ENCODE assay signal across 30 cellular contexts in the genomic region with DNA sequence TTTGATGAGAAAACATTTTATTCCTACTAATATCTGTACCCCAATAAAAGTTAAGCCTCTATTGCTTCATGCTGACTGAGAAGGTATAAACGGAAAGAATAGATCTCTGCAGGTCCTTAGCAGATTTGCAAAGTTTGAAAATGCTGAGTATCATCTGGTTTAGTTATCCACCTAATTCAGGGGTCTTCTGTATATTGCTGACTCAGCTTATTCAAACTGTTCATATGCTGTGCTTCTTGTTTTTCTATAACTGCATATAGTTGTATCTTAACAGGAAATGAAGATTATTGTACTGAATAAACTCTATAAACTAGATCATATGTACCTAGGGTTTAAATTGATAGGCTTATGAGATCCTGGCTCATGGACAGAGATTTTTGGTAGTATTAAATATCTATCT.
"Had no signal": no experiment of that assay in that cellular context is flagged by ENCODE, and none has a peak within 500 bp of the region (broad histone marks: within the 10 kb centered on the region; RNA-seq: fewer than 3 reads in every experiment).

No MANE protein-coding gene starts in this region.

- H3K9ac ChIP-seq: neural progenitor cell, parathyroid adenoma had no signal

- H3K27me3 Mint-ChIP-seq: progenitor cell of endocrine pancreas; stimulated activated naive CD8-positive, alpha-beta T cell treated with anti-CD3 and anti-CD28 coated beads, Interleukin-15, amount 100 ng/mL, for 72 hours had no signal

- H3K27me3 ChIP-seq: neural progenitor cell, ovary, spleen, suprapubic skin, testis, tibial artery, transverse colon, upper lobe of left lung, vagina had no signal

- H3K79me2 ChIP-seq: parathyroid adenoma had no signal

- H3K36me3 ChIP-seq: neural progenitor cell, ovary, spleen, suprapubic skin, tibial artery, transverse colon, upper lobe of left lung, vagina had no signal

- H3K4me3 ChIP-seq: neural progenitor cell, ovary, psoas muscle, skin epidermis, smooth muscle cell, spleen, suprapubic skin, testis, tibial artery, transverse colon, upper lobe of left lung, vagina had no signal

- H2AFZ ChIP-seq: neural progenitor cell, parathyroid adenoma had no signal

- FAIRE-seq: urothelium cell line had no signal

- H3K27ac ChIP-seq: neural progenitor cell, ovary, parathyroid adenoma, psoas muscle, skin epidermis, spleen, suprapubic skin, testis, tibial artery, transverse colon, upper lobe of left lung, vagina had no signal

- H3K4me3 Mint-ChIP-seq: naive thymus-derived CD4-positive, alpha-beta T cell; natural killer cell; nephron; neural progenitor cell; stimulated activated effector memory CD8-positive, alpha-beta T cell treated with anti-CD3 and anti-CD28 coated beads, Interleukin-12 subunit alpha, Interleukin-12 subunit beta, amount 100 ng/mL, for 72 hours; stimulated activated naive CD8-positive, alpha-beta T cell treated with anti-CD3 and anti-CD28 coated beads, Interleukin-15, amount 100 ng/mL, for 72 hours had no signal

- H3K4me1 Mint-ChIP-seq: natural killer cell, neural progenitor cell had no signal

- ATAC-seq: naive thymus-derived CD4-positive, alpha-beta T cell; natural killer cell; psoas muscle; right cardiac atrium; sciatic nerve; stimulated activated effector memory CD8-positive, alpha-beta T cell treated with anti-CD3 and anti-CD28 coated beads, Interleukin-12 subunit alpha, Interleukin-12 subunit beta, amount 100 ng/mL, for 72 hours; stimulated activated naive CD8-positive, alpha-beta T cell treated with anti-CD3 and anti-CD28 coated beads, Interleukin-15, amount 100 ng/mL, for 72 hours; stimulated activated naive CD8-positive, alpha-beta T cell treated with anti-CD3 and anti-CD28 coated beads, Interleukin-15, Interleukin-2, amounts not matched to agents 100 U/mL and 50 U/mL, for 24 hours had no signal

- H3K9me3 Mint-ChIP-seq: natural killer cell; nephron; neural progenitor cell; stimulated activated effector memory CD8-positive, alpha-beta T cell treated with anti-CD3 and anti-CD28 coated beads, Interleukin-12 subunit alpha, Interleukin-12 subunit beta, amount 100 ng/mL, for 72 hours; stimulated activated naive CD8-positive, alpha-beta T cell treated with anti-CD3 and anti-CD28 coated beads, Interleukin-15, amount 100 ng/mL, for 72 hours had no signal

- DNase-seq: naive thymus-derived CD4-positive, alpha-beta T cell; natural killer cell; occipital lobe; ovary; posterior cingulate gyrus; psoas muscle; right cardiac atrium; spleen; stimulated activated CD4-positive, alpha-beta T cell treated with anti-CD3 and anti-CD28 coated beads, Interleukin-12 subunit alpha, Interleukin-12 subunit beta, amount 100 ng/mL, for 4 hours; stimulated activated CD4-positive, alpha-beta T cell treated with anti-CD3 and anti-CD28 coated beads, Interleukin-1b, Interleukin-23, amount 100 ng/mL, for 48 hours; stimulated activated CD4-positive, alpha-beta T cell treated with anti-CD3 and anti-CD28 coated beads, Interleukin-4, amount 100 ng/mL, for 1 hour; stimulated activated naive CD4-positive, alpha-beta T cell; stimulated activated naive CD8-positive, alpha-beta T cell treated with anti-CD3 and anti-CD28 coated beads, Interleukin-15, amount 100 ng/mL, for 72 hours; stimulated activated naive CD8-positive, alpha-beta T cell treated with anti-CD3 and anti-CD28 coated beads, Interleukin-15, Interleukin-2, amounts not matched to agents 100 U/mL and 50 U/mL, for 24 hours; substantia nigra; testis; tibial artery; transverse colon; upper lobe of left lung had no signal

- H3K4me2 ChIP-seq: neural progenitor cell, smooth muscle cell had no signal

- H3K27ac Mint-ChIP-seq: naive thymus-derived CD4-positive, alpha-beta T cell; natural killer cell; nephron; neural progenitor cell; progenitor cell of endocrine pancreas; stimulated activated effector memory CD8-positive, alpha-beta T cell treated with anti-CD3 and anti-CD28 coated beads, Interleukin-12 subunit alpha, Interleukin-12 subunit beta, amount 100 ng/mL, for 72 hours; stimulated activated naive CD8-positive, alpha-beta T cell treated with anti-CD3 and anti-CD28 coated beads, Interleukin-15, amount 100 ng/mL, for 72 hours had no signal

- H3K9me3 ChIP-seq: ovary, psoas muscle, spleen, suprapubic skin, testis, tibial artery, transverse colon, upper lobe of left lung, vagina had no signal

- H3K36me3 Mint-ChIP-seq: natural killer cell; neural progenitor cell; stimulated activated effector memory CD8-positive, alpha-beta T cell treated with anti-CD3 and anti-CD28 coated beads, Interleukin-12 subunit alpha, Interleukin-12 subunit beta, amount 100 ng/mL, for 72 hours had no signal

- H3K4me1 ChIP-seq: neural progenitor cell, parathyroid adenoma, psoas muscle, spleen, suprapubic skin, testis, transverse colon, upper lobe of left lung, vagina had no signal
